In genomic region chr17:47622179-47622549, GRCh38 we compare ENCODE assay signal across 14 cellular contexts. TPM values are rescaled to one million over a fixed set of nuclear protein-coding genes. Genes with fewer than 3 reads are reported as not detected.
DNase-seq lines count a peak whose midpoint lies in the region; ATAC-seq and TF ChIP-seq lines count a peak whose summit lies in the region.
"Had no signal": no experiment of that assay in that cellular context is flagged by ENCODE, and none has a peak within 500 bp of the region (broad histone marks: within the 10 kb centered on the region; RNA-seq: fewer than 3 reads in every experiment).

No MANE protein-coding gene starts in this region.

- no peaks in the 10 kb centered on the region for H3K27me3 Mint-ChIP-seq in Calu3 (ENCODE audit: unreplicated experiment)
- H3K27me3 Mint-ChIP-seq in endodermal cell (ENCODE audit: insufficient read depth), result no peaks in the 10 kb centered on the region
- peaks cover 2% of the 10 kb centered on the region for H3K27me3 Mint-ChIP-seq in neural progenitor cell (ENCODE audit: insufficient read depth, low read depth)
- no peaks in the 10 kb centered on the region for H3K27me3 Mint-ChIP-seq in activated T-helper 1 cell treated with anti-CD3 and anti-CD28 coated beads, Interleukin-12 subunit alpha, Interleukin-12 subunit beta, Interleukin-2, Interleukin-4 antibody, amounts not matched to agents 30 ng/mL and 10 ng/mL and 1 ng/mL, durations not matched to agents 14 hours and 24 hours and 36 hours (ENCODE audit: insufficient read depth)
- no peaks in the 10 kb centered on the region for H3K27me3 Mint-ChIP-seq in CD14-positive monocyte (ENCODE audit: low read depth in 3 of 3)
- H3K27me3 Mint-ChIP-seq: stimulated activated naive CD8-positive, alpha-beta T cell treated with anti-CD3 and anti-CD28 coated beads, Interleukin-15, Interleukin-2, amounts not matched to agents 100 ng/mL and 50 ng/mL, for 24 hours had no signal

- H3K36me3 Mint-ChIP-seq in Calu3 (ENCODE audit: insufficient read depth, unreplicated experiment) (peaks cover 74% of the 10 kb centered on the region), endodermal cell (ENCODE audit: low read depth) (peaks cover 73% of the 10 kb centered on the region), neural progenitor cell (peaks cover 26% of the 10 kb centered on the region), CD14-positive monocyte (peaks cover 56 to 77% of the 10 kb centered on the region in 2 donors)
- peaks cover 40% of the 10 kb centered on the region for H3K36me3 Mint-ChIP-seq in activated T-helper 1 cell treated with anti-CD3 and anti-CD28 coated beads, Interleukin-12 subunit alpha, Interleukin-12 subunit beta, Interleukin-2, Interleukin-4 antibody, amounts not matched to agents 30 ng/mL and 10 ng/mL and 1 ng/mL, durations not matched to agents 14 hours and 24 hours and 36 hours (ENCODE audit: low read depth)

- TF ChIP-seq CTCF in Calu3 (IDR thresholded peaks at IDR 0.05; ENCODE audit: unreplicated experiment), result no peak
- no peak for TF ChIP-seq CTCF in IMR-90 (conservative IDR thresholded peaks at IDR 0.05; ENCODE audit: low read depth, low read length)
- TF ChIP-seq CTCF in endodermal cell (conservative IDR thresholded peaks at IDR 0.05), result no peak
- TF ChIP-seq CTCF in neural progenitor cell (IDR thresholded peaks at IDR 0.05), result no peak
- no peak for TF ChIP-seq CTCF in CD14-positive monocyte (IDR thresholded peaks at IDR 0.05)

- H3K9ac ChIP-seq in IMR-90 (ENCODE audit: low read depth, low read length) (peak overlapping the region; percentile 9; the same call in 1 of the 2 replicates), endodermal cell (ENCODE audit: extremely low read depth, low read length, poor library complexity, severe bottlenecking) (no peak overlapping the region), neural progenitor cell (no peak overlapping the region)
- H3K9ac ChIP-seq: KMS-11 had no signal

- H3K4ac ChIP-seq in IMR-90 (ENCODE audit: low read depth, low read length), result peak overlapping the region; percentile 93

- peaks cover 13% of the 10 kb centered on the region for H3K4me1 ChIP-seq in IMR-90 (ENCODE audit: control insufficient read depth, insufficient read depth, low read length)
- peaks cover 15% of the 10 kb centered on the region for H3K4me1 ChIP-seq in endodermal cell (ENCODE audit: control insufficient read depth, insufficient read depth, low read length)
- H3K4me1 ChIP-seq in neural progenitor cell, result no peaks in the 10 kb centered on the region

- CTCF ChIA-PET in Calu3 (lab: Charles Lee), result interaction anchor here (1.1 to 2.3 kb wide), 3 partner anchors 9 to 27 kb away, joined by 4 to 18 read pairs (median 5); partner anchors contain the start of gene KPNB1
- CTCF ChIA-PET in IMR-90 (lab: Yijun Ruan, JAX), result interaction anchor here (0.8 kb wide), 1 partner anchor 18 kb away, joined by 3 read pairs; no protein-coding TSS in a partner anchor

- no peaks in the 10 kb centered on the region for H3K27me3 ChIP-seq in IMR-90 (ENCODE audit: control insufficient read depth, insufficient read depth, low read length)
- H3K27me3 ChIP-seq in endodermal cell (ENCODE audit: control insufficient read depth, insufficient read depth, low read length, poor library complexity, severe bottlenecking), result no peaks in the 10 kb centered on the region
- no peaks in the 10 kb centered on the region for H3K27me3 ChIP-seq in neural progenitor cell

- H3K79me1 ChIP-seq in IMR-90 (ENCODE audit: low read depth in 1 of 2, low read length in 2 of 2), result peaks cover 12 to 24% of the 10 kb centered on the region in 2 experiments; a peak in 3 of 4 replicates

- peak overlapping the region; percentile 45 for H3K27ac ChIP-seq in IMR-90 (ENCODE audit: insufficient read depth, low read length)
- no peak overlapping the region for H3K27ac ChIP-seq in endodermal cell (ENCODE audit: low read depth, low read length)
- H3K27ac ChIP-seq in neural progenitor cell, result no peak overlapping the region
- H3K27ac ChIP-seq: KMS-11 had no signal

- peaks cover 38% of the 10 kb centered on the region for H3F3A ChIP-seq in neural progenitor cell (ENCODE audit: low read depth)

- dilution Hi-C loops in IMR-90 (cut with HindIII; ENCODE audit: low sequenced_read_pairs, unreplicated experiment), result no loop called here

- H3K4me1 Mint-ChIP-seq in Calu3 (ENCODE audit: low read depth, unreplicated experiment), result peaks cover 44% of the 10 kb centered on the region
- H3K4me1 Mint-ChIP-seq in endodermal cell, result peaks cover 36% of the 10 kb centered on the region
- peaks cover 14% of the 10 kb centered on the region for H3K4me1 Mint-ChIP-seq in neural progenitor cell
- H3K4me1 Mint-ChIP-seq in activated T-helper 1 cell treated with anti-CD3 and anti-CD28 coated beads, Interleukin-12 subunit alpha, Interleukin-12 subunit beta, Interleukin-2, Interleukin-4 antibody, amounts not matched to agents 30 ng/mL and 10 ng/mL and 1 ng/mL, durations not matched to agents 14 hours and 24 hours and 36 hours (ENCODE audit: low read depth), result peaks cover 26% of the 10 kb centered on the region
- H3K4me1 Mint-ChIP-seq in CD14-positive monocyte, result no peaks in the 10 kb centered on the region

- peak overlapping the region; percentile 86; the same call in 1 of the 2 replicates for H3K56ac ChIP-seq in IMR-90 (ENCODE audit: extremely low read depth, insufficient read depth, low read length)

- H3K4me3 Mint-ChIP-seq in Calu3 (ENCODE audit: low read depth, unreplicated experiment), result no peak overlapping the region
- no peak overlapping the region for H3K4me3 Mint-ChIP-seq in endodermal cell
- H3K4me3 Mint-ChIP-seq in neural progenitor cell, result peak overlapping the region; percentile 53
- no peak overlapping the region for H3K4me3 Mint-ChIP-seq in activated T-helper 1 cell treated with anti-CD3 and anti-CD28 coated beads, Interleukin-12 subunit alpha, Interleukin-12 subunit beta, Interleukin-2, Interleukin-4 antibody, amounts not matched to agents 30 ng/mL and 10 ng/mL and 1 ng/mL, durations not matched to agents 14 hours and 24 hours and 36 hours
- H3K4me3 Mint-ChIP-seq in CD14-positive monocyte, result no peak overlapping the region
- H3K4me3 Mint-ChIP-seq: activated naive CD4-positive, alpha-beta T cell treated with anti-CD3 and anti-CD28 coated beads for 36 hours; stimulated activated naive CD8-positive, alpha-beta T cell treated with anti-CD3 and anti-CD28 coated beads, Interleukin-15, Interleukin-2, amounts not matched to agents 100 ng/mL and 50 ng/mL, for 24 hours had no signal

- H3K14ac ChIP-seq in IMR-90 (replicated peaks; ENCODE audit: low read depth, low read length), result peak overlapping the region; percentile 90

- H3K4me3 ChIP-seq in IMR-90 (ENCODE audit: insufficient read depth, low read depth, low read length) (no peak overlapping the region), endodermal cell (ENCODE audit: low read length) (peak overlapping the region; percentile 33), neural progenitor cell (no peak overlapping the region)
- H3K4me3 ChIP-seq: mucosa of descending colon had no signal

- H2BK20ac ChIP-seq in IMR-90 (ENCODE audit: low read depth, low read length), result peak overlapping the region; percentile 91

- no CpG with 5 or more reads among the region's 2 CpGs for WGBS in IMR-90 (ENCODE audit: extremely low coverage in 2 of 2, insufficient read length in 1 of 2), 2 experiments
- 89% methylated on average over 2 of the region's 2 CpGs; no CpG with 5 or more reads in 1 of the 2 experiments for WGBS in endodermal cell (ENCODE audit: insufficient coverage in 1 of 2, insufficient read length in 1 of 2), 2 experiments

- no peak for DNase-seq in Calu3
- no peak for DNase-seq in IMR-90
- no peak for DNase-seq in endodermal cell
- no peak for DNase-seq in neural progenitor cell (ENCODE audit: low spot score)
- DNase-seq in activated T-helper 1 cell treated with anti-CD3 and anti-CD28 coated beads, Interleukin-12 subunit alpha, Interleukin-12 subunit beta, Interleukin-2, Interleukin-4 antibody, amounts not matched to agents 30 ng/mL and 10 ng/mL and 1 ng/mL, durations not matched to agents 14 hours and 24 hours and 36 hours (ENCODE audit: low spot score), result no peak
- no peak for DNase-seq in CD14-positive monocyte (ENCODE audit: low spot score)
- DNase-seq: activated naive CD4-positive, alpha-beta T cell treated with anti-CD3 and anti-CD28 coated beads for 36 hours; mucosa of descending colon; NCI-H187; SHP77 treated with DMSO at 0.1 percent for 48 hours had no signal

- peak overlapping the region; percentile 86 for H4K91ac ChIP-seq in IMR-90 (ENCODE audit: insufficient read depth, low read depth, low read length)

- peak overlapping the region; percentile 61; the same call in 1 of the 2 replicates for H2AK5ac ChIP-seq in IMR-90 (ENCODE audit: low read depth, low read length)

- in situ Hi-C loops in IMR-90 (cut with MboI; ENCODE audit: low sequenced_read_pairs), result loop anchor here (25.0 kb wide), 1 partner anchor 460 kb away; no protein-coding TSS in a partner anchor

- no peaks in the 10 kb centered on the region for H3K79me2 ChIP-seq in neural progenitor cell (ENCODE audit: low read depth)

- H3K23ac ChIP-seq in IMR-90 (ENCODE audit: low read depth, low read length), result peak overlapping the region; percentile 80

- H2AFZ ChIP-seq in IMR-90 (replicated peaks; ENCODE audit: low read length, poor library complexity) (no peak overlapping the region), neural progenitor cell (replicated peaks) (no peak overlapping the region)

- peak overlapping the region in 1 of 2 experiments; percentile 76; a peak in 3 of 4 replicates for H4K8ac ChIP-seq in IMR-90 (ENCODE audit: low read depth in 2 of 2, low read length in 2 of 2)

- H3K4me2 ChIP-seq in IMR-90 (ENCODE audit: low read depth, low read length) (peak overlapping the region; percentile 47; the same call in 1 of the 2 replicates), neural progenitor cell (no peak overlapping the region)
- H3K4me2 ChIP-seq: KMS-11 had no signal

- H3K9me3 Mint-ChIP-seq in Calu3 (ENCODE audit: low read depth, unreplicated experiment), result no peaks in the 10 kb centered on the region
- H3K9me3 Mint-ChIP-seq in endodermal cell, result no peaks in the 10 kb centered on the region
- H3K9me3 Mint-ChIP-seq in neural progenitor cell, result no peaks in the 10 kb centered on the region
- H3K9me3 Mint-ChIP-seq in activated T-helper 1 cell treated with anti-CD3 and anti-CD28 coated beads, Interleukin-12 subunit alpha, Interleukin-12 subunit beta, Interleukin-2, Interleukin-4 antibody, amounts not matched to agents 30 ng/mL and 10 ng/mL and 1 ng/mL, durations not matched to agents 14 hours and 24 hours and 36 hours, result no peaks in the 10 kb centered on the region
- no peaks in the 10 kb centered on the region for H3K9me3 Mint-ChIP-seq in CD14-positive monocyte
- H3K9me3 Mint-ChIP-seq: activated naive CD4-positive, alpha-beta T cell treated with anti-CD3 and anti-CD28 coated beads for 36 hours; stimulated activated naive CD8-positive, alpha-beta T cell treated with anti-CD3 and anti-CD28 coated beads, Interleukin-15, Interleukin-2, amounts not matched to agents 100 ng/mL and 50 ng/mL, for 24 hours had no signal

- H3K9me1 ChIP-seq in IMR-90 (ENCODE audit: insufficient read depth, low read length), result 0 out of 2 replicates have a peak, but pooled peaks cover 3% of the 10 kb centered on the region

- H4K20me1 ChIP-seq in IMR-90 (ENCODE audit: insufficient read depth, low read length) (peaks cover 4% of the 10 kb centered on the region), neural progenitor cell (ENCODE audit: low read depth) (peaks cover 8% of the 10 kb centered on the region)

- intact Hi-C loops in Calu3 (cut with micrococcal nuclease; ENCODE audit: unreplicated experiment) (no loop called here), IMR-90 (cut with micrococcal nuclease) (loop anchor here (2.0 to 5.0 kb wide), 2 partner anchors 27 to 260 kb away; partner anchors contain the start of gene KPNB1), CD14-positive monocyte (cut with micrococcal nuclease) (no loop called here)
- intact Hi-C loops in activated T-helper 1 cell treated with anti-CD3 and anti-CD28 coated beads, Interleukin-12 subunit alpha, Interleukin-12 subunit beta, Interleukin-2, Interleukin-4 antibody, amounts not matched to agents 30 ng/mL and 10 ng/mL and 1 ng/mL, durations not matched to agents 14 hours and 24 hours and 36 hours (cut with micrococcal nuclease), result no loop called here

- H3K36me3 ChIP-seq in IMR-90 (ENCODE audit: control insufficient read depth, insufficient read depth, low read length), result peaks cover 14% of the 10 kb centered on the region
- H3K36me3 ChIP-seq in endodermal cell (ENCODE audit: control insufficient read depth, insufficient read depth, low read length), result peaks cover 76% of the 10 kb centered on the region
- H3K36me3 ChIP-seq in neural progenitor cell, result peaks cover 3% of the 10 kb centered on the region

- H2AK9ac ChIP-seq in IMR-90 (replicated peaks; ENCODE audit: low read depth, low read length, poor library complexity), result no peak overlapping the region

- no peak for TF ChIP-seq POLR2A in IMR-90 (IDR thresholded peaks at IDR 0.05; ENCODE audit: low read depth, low read length)

- TF ChIP-seq RAD21 in IMR-90 (IDR thresholded peaks at IDR 0.05; ENCODE audit: low read length), result no peak

- BruUV-seq in Calu3 (replicated peaks; lab: Mats Ljungman, UMichigan) (no TSS peak), IMR-90 (replicated peaks; lab: Mats Ljungman, UMichigan) (TSS peak; percentile 88)

- POLR2A ChIA-PET in IMR-90 (lab: Charles Lee; ENCODE audit: unreplicated experiment), result no interaction called here

- peak overlapping the region; percentile 35; the same call in 1 of the 2 replicates for H4K5ac ChIP-seq in IMR-90 (ENCODE audit: low read depth, low read length)

- peak overlapping the region; percentile 96 for H2BK5ac ChIP-seq in IMR-90 (ENCODE audit: low read depth, low read length, poor library complexity, severe bottlenecking)

- H2BK15ac ChIP-seq in IMR-90 (ENCODE audit: low read depth, low read length), result peak overlapping the region; percentile 92; the same call in 1 of the 3 replicates

- peak overlapping the region; percentile 92 for H2BK120ac ChIP-seq in IMR-90 (ENCODE audit: low read depth, low read length)

- peak; percentile 13; the same call in 1 of the 2 replicates for ATAC-seq in IMR-90 (ENCODE audit: low read depth)
- ATAC-seq in HG02840 (IDR thresholded peaks at IDR 0.05; ENCODE audit: low FRiP score, unreplicated experiment), result no peak
- no peak for ATAC-seq in HG03521 (IDR thresholded peaks at IDR 0.05; ENCODE audit: unreplicated experiment)
- ATAC-seq: mucosa of descending colon had no signal

- no peaks in the 10 kb centered on the region for H3K9me3 ChIP-seq in IMR-90 (ENCODE audit: control insufficient read depth, insufficient read depth, low read length)
- peaks cover 10% of the 10 kb centered on the region for H3K9me3 ChIP-seq in endodermal cell (ENCODE audit: control insufficient read depth, low read length)
- no peaks in the 10 kb centered on the region for H3K9me3 ChIP-seq in neural progenitor cell (ENCODE audit: low read depth)
- H3K9me3 ChIP-seq: mucosa of descending colon had no signal

- peak overlapping the region; percentile 52 for H3K27ac Mint-ChIP-seq in Calu3 (ENCODE audit: unreplicated experiment)
- peak overlapping the region; percentile 72 for H3K27ac Mint-ChIP-seq in endodermal cell
- peak overlapping the region; percentile 60 for H3K27ac Mint-ChIP-seq in neural progenitor cell
- H3K27ac Mint-ChIP-seq in activated T-helper 1 cell treated with anti-CD3 and anti-CD28 coated beads, Interleukin-12 subunit alpha, Interleukin-12 subunit beta, Interleukin-2, Interleukin-4 antibody, amounts not matched to agents 30 ng/mL and 10 ng/mL and 1 ng/mL, durations not matched to agents 14 hours and 24 hours and 36 hours, result no peak overlapping the region
- peak overlapping the region in 2 of 7 donors; percentile 43 to 78 for H3K27ac Mint-ChIP-seq in CD14-positive monocyte

- peak overlapping the region; percentile 53; the same call in 1 of the 2 replicates for H3K18ac ChIP-seq in IMR-90 (ENCODE audit: low read depth, low read length)

RNA-seq across cellular contexts. Expression of gene KPNB1, which starts 27.6 kb away (rescaled TPM):
- total RNA-seq in Calu3 (2022), result 511 and 538 TPM in 2 replicates
- 659 and 1,082 TPM in 2 replicates for total RNA-seq in IMR-90 (2012; rRNA removed)
- 191 and 206 TPM in 2 replicates for polyA plus RNA-seq in IMR-90 (2012; rRNA removed)
- polyA plus RNA-seq in IMR-90 (2012; cell fraction: cytosol; rRNA removed), result 78.7 and 81.9 TPM in 2 replicates
- 66.4 and 160 TPM in 2 replicates for polyA plus RNA-seq in IMR-90 (2012; cell fraction: nucleus; rRNA removed; ENCODE audit: low replicate concordance)
- total RNA-seq in endodermal cell, result 100 to 1,000 TPM; 452 to 500 TPM
- 347 TPM for polyA plus RNA-seq in endodermal cell (2013, experiment 1 of 2)
- polyA plus RNA-seq in endodermal cell (2013, experiment 2 of 2), result 324 TPM
- 454 and 543 TPM in 2 replicates for total RNA-seq in neural progenitor cell (ENCODE audit: low replicate concordance)
- 718 and 719 TPM in 2 replicates for total RNA-seq in activated T-helper 1 cell treated with anti-CD3 and anti-CD28 coated beads, Interleukin-12 subunit alpha, Interleukin-12 subunit beta, Interleukin-2, Interleukin-4 antibody, amounts not matched to agents 30 ng/mL and 10 ng/mL and 1 ng/mL, durations not matched to agents 14 hours and 24 hours and 36 hours
- 10 to 100 TPM in 1 of 2 donors, 1 to 10 TPM in 1; 5.8 to 13.2 TPM for polyA plus RNA-seq in CD14-positive monocyte
